1 cellular context compared by ENCODE assay signal in the genomic region with DNA sequence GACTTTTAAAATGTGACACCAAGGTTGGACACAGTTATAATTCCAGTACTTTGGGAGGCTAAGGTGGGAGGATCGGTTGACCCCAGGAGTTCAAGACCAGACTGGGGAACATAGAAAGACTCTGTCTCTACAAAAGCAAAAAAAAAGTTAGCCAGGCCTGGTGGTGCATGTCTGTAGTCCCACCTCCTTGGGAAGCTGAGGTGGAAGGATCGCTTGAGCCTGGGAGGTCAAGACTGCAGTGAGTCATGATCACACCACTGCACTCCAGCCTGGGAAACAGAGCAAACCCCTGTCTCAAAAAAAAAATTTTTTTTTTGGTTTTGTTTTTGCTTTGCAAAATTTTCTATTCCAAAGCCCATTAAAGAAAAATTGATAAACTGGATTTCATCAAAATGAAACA.
TF ChIP-seq lines count a peak whose summit lies in the region.

No MANE protein-coding gene starts in this region.

TF ChIP-seq in GM23338, 12 proteins besides CTCF, POLR2A, EP300 and RAD21 (continued from another document):
- TF ChIP-seq, protein P1, sequence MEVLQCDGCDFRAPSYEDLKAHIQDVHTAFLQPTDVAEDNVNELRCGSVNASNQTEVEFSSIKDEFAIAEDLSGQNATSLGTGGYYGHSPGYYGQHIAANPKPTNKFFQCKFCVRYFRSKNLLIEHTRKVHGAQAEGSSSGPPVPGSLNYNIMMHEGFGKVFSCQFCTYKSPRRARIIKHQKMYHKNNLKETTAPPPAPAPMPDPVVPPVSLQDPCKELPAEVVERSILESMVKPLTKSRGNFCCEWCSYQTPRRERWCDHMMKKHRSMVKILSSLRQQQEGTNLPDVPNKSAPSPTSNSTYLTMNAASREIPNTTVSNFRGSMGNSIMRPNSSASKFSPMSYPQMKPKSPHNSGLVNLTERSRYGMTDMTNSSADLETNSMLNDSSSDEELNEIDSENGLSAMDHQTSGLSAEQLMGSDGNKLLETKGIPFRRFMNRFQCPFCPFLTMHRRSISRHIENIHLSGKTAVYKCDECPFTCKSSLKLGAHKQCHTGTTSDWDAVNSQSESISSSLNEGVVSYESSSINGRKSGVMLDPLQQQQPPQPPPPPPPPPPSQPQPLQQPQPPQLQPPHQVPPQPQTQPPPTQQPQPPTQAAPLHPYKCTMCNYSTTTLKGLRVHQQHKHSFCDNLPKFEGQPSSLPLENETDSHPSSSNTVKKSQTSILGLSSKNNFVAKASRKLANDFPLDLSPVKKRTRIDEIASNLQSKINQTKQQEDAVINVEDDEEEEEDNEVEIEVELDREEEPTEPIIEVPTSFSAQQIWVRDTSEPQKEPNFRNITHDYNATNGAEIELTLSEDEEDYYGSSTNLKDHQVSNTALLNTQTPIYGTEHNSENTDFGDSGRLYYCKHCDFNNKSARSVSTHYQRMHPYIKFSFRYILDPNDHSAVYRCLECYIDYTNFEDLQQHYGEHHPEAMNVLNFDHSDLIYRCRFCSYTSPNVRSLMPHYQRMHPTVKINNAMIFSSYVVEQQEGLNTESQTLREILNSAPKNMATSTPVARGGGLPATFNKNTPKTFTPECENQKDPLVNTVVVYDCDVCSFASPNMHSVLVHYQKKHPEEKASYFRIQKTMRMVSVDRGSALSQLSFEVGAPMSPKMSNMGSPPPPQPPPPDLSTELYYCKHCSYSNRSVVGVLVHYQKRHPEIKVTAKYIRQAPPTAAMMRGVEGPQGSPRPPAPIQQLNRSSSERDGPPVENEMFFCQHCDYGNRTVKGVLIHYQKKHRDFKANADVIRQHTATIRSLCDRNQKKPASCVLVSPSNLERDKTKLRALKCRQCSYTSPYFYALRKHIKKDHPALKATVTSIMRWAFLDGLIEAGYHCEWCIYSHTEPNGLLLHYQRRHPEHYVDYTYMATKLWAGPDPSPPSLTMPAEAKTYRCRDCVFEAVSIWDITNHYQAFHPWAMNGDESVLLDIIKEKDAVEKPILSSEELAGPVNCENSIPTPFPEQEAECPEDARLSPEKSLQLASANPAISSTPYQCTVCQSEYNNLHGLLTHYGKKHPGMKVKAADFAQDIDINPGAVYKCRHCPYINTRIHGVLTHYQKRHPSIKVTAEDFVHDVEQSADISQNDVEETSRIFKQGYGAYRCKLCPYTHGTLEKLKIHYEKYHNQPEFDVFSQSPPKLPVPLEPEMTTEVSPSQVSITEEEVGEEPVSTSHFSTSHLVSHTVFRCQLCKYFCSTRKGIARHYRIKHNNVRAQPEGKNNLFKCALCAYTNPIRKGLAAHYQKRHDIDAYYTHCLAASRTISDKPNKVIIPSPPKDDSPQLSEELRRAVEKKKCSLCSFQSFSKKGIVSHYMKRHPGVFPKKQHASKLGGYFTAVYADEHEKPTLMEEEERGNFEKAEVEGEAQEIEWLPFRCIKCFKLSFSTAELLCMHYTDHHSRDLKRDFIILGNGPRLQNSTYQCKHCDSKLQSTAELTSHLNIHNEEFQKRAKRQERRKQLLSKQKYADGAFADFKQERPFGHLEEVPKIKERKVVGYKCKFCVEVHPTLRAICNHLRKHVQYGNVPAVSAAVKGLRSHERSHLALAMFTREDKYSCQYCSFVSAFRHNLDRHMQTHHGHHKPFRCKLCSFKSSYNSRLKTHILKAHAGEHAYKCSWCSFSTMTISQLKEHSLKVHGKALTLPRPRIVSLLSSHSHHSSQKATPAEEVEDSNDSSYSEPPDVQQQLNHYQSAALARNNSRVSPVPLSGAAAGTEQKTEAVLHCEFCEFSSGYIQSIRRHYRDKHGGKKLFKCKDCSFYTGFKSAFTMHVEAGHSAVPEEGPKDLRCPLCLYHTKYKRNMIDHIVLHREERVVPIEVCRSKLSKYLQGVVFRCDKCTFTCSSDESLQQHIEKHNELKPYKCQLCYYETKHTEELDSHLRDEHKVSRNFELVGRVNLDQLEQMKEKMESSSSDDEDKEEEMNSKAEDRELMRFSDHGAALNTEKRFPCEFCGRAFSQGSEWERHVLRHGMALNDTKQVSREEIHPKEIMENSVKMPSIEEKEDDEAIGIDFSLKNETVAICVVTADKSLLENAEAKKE (CRISPR knock-in tag; IDR thresholded peaks at IDR 0.05) = no peak
- TF ChIP-seq ZNF331 (CRISPR knock-in tag; IDR thresholded peaks at IDR 0.05; ENCODE audit: low read depth) = no peak
- TF ChIP-seq CREB1 (CRISPR knock-in tag; IDR thresholded peaks at IDR 0.05; ENCODE audit: low read depth) = no peak
- TF ChIP-seq EZH2phosphoT487 (IDR thresholded peaks at IDR 0.05; ENCODE audit: unreplicated experiment) = no peak
- TF ChIP-seq EZH2 (IDR thresholded peaks at IDR 0.05; ENCODE audit: low read depth, unreplicated experiment) = no peak
- no peak for TF ChIP-seq POLR2AphosphoS5 (IDR thresholded peaks at IDR 0.05; ENCODE audit: low read depth)
